15 cellular contexts compared by ENCODE assay signal in genomic region chr5:157674351-157674750, GRCh38. TPM values are rescaled to one million over a fixed set of nuclear protein-coding genes. Genes with fewer than 3 reads are reported as not detected.
A peak's percentile ranks its signal among the peaks of the same experiment; 100 is the strongest.
DNase-seq lines count a peak whose midpoint lies in the region; ATAC-seq, FAIRE-seq and TF ChIP-seq lines count a peak whose summit lies in the region.
"Not testable (repeated sequence)": the region's sequence is repeated elsewhere in the genome, so short reads cannot be mapped to it uniquely, and the experiment has no call there.
"Had no signal": no experiment of that assay in that cellular context is flagged by ENCODE, and none has a peak within 500 bp of the region (broad histone marks: within the 10 kb centered on the region; RNA-seq: fewer than 3 reads in every experiment).

No MANE protein-coding gene starts in this region.

- POLR2A ChIA-PET in endothelial cell of umbilical vein (lab: Charles Lee); HepG2 (lab: Yijun Ruan, JAX): not testable (repeated sequence)

- not testable (repeated sequence) for H2AFZ ChIP-seq in endothelial cell of umbilical vein (ENCODE audit: low read depth, low read length); HepG2 (ENCODE audit: low read length)

- H3K4me1 ChIP-seq in endothelial cell of umbilical vein (ENCODE audit: control insufficient read depth, extremely low read depth, insufficient read depth, low read length): peaks cover 13% of the 10 kb centered on the region
- H3K4me1 ChIP-seq in right atrium auricular region: not testable (repeated sequence)
- peaks cover 15% of the 10 kb centered on the region; the same call in 1 of the 2 replicates for H3K4me1 ChIP-seq in HepG2 (ENCODE audit: insufficient read depth, low read length)

- not testable (repeated sequence) for TF ChIP-seq EP300 in HepG2 (IDR thresholded peaks at IDR 0.05; ENCODE audit: low read depth in 2 of 2, low read length in 2 of 2); HepG2 (CRISPR knock-in tag; IDR thresholded peaks at IDR 0.05; ENCODE audit: borderline replicate concordance)

- H3K36me3 Mint-ChIP-seq in stimulated activated naive B cell treated with anti-CD40 and anti-IgM and Interleukin-4, amounts not matched to agents 10 μg/mL and 1 μg/mL and 100 μg/mL, for 72 hours: not testable (repeated sequence)

- peak overlapping the region; percentile 4 for H3K27ac Mint-ChIP-seq in stimulated activated naive B cell treated with anti-CD40 and anti-IgM and Interleukin-4, amounts not matched to agents 10 μg/mL and 1 μg/mL and 100 μg/mL, for 72 hours

- H3K27me3 ChIP-seq in bronchial epithelial cell (ENCODE audit: control insufficient read depth, insufficient read depth, low read length); endothelial cell of umbilical vein (ENCODE audit: control insufficient read depth in 2 of 2, insufficient read depth in 2 of 2, low read length in 2 of 2); right atrium auricular region; HepG2 (ENCODE audit: control insufficient read depth in 1 of 2, insufficient read depth in 2 of 2, low read length in 2 of 2): not testable (repeated sequence)

- H3K9ac ChIP-seq in endothelial cell of umbilical vein (replicated peaks; ENCODE audit: extremely low read depth, insufficient read depth, low read length); HepG2 (ENCODE audit: insufficient read depth, low read depth, low read length): not testable (repeated sequence)

- not testable (repeated sequence) for H3K4me3 ChIP-seq in bronchial epithelial cell (ENCODE audit: low read depth, low read length); endothelial cell of umbilical vein (replicated peaks in 1 of 3; ENCODE audit: insufficient read depth in 1 of 3, low read depth in 1 of 3, low read length in 3 of 3); right atrium auricular region; HepG2 (replicated peaks in 1 of 3; ENCODE audit: insufficient read depth in 1 of 3, low read depth in 2 of 3, low read length in 3 of 3)

- not testable (repeated sequence) for BruUV-seq in endothelial cell of umbilical vein (replicated peaks; lab: Mats Ljungman, UMichigan); HepG2 (replicated peaks; lab: Mats Ljungman, UMichigan)

- not testable (repeated sequence) for H3K27ac ChIP-seq in endothelial cell of umbilical vein (ENCODE audit: insufficient read depth, low read depth, low read length); right atrium auricular region; HepG2 (ENCODE audit: extremely low read length, insufficient read depth, low read length)

- not testable (repeated sequence) for H3K4me3 Mint-ChIP-seq in stimulated activated naive B cell treated with anti-CD40 and anti-IgM and Interleukin-4, amounts not matched to agents 10 μg/mL and 1 μg/mL and 100 μg/mL, for 72 hours

- peaks cover 23 to 27% of the 10 kb centered on the region in 2 donors for H3K4me1 Mint-ChIP-seq in stimulated activated naive B cell treated with anti-CD40 and anti-IgM and Interleukin-4, amounts not matched to agents 10 μg/mL and 1 μg/mL and 100 μg/mL, for 72 hours

- WGBS in HepG2 (ENCODE audit: low lambda C conversion rate): 32% methylated on average over 4 of the region's 4 CpGs

- intact Hi-C loops in endothelial cell of umbilical vein (cut with micrococcal nuclease): loop anchor here (5.0 kb wide), 1 partner anchor 162 kb away; no protein-coding TSS in a partner anchor
- intact Hi-C loops in HepG2 (cut with micrococcal nuclease; ENCODE audit: unreplicated experiment): not testable (repeated sequence)

- H3K9me1 ChIP-seq in endothelial cell of umbilical vein (replicated peaks; ENCODE audit: control insufficient read depth, extremely low read depth, insufficient read depth, low read length): not testable (repeated sequence)

- H4K20me1 ChIP-seq in endothelial cell of umbilical vein (replicated peaks; ENCODE audit: control insufficient read depth, extremely low read depth, insufficient read depth, low read length); HepG2 (ENCODE audit: insufficient read depth, low read length): not testable (repeated sequence)

- H3K27me3 Mint-ChIP-seq in stimulated activated naive B cell treated with anti-CD40 and anti-IgM and Interleukin-4, amounts not matched to agents 10 μg/mL and 1 μg/mL and 100 μg/mL, for 72 hours: not testable (repeated sequence)

- peak; percentile 36 for FAIRE-seq in bronchial epithelial cell (lab: Jason Lieb, UNC)
- FAIRE-seq in endothelial cell of umbilical vein (lab: Jason Lieb, UNC): peak; percentile 4
- not testable (repeated sequence) for FAIRE-seq in HepG2 (lab: Jason Lieb, UNC)

- H3K79me2 ChIP-seq in endothelial cell of umbilical vein (ENCODE audit: control insufficient read depth, insufficient read depth, low read length); HepG2 (ENCODE audit: insufficient read depth, low read length): not testable (repeated sequence)

- not testable (repeated sequence) for H3K9me3 ChIP-seq in endothelial cell of umbilical vein (replicated peaks; ENCODE audit: control insufficient read depth, insufficient read depth, low read length); right atrium auricular region; HepG2 (ENCODE audit: low read length)

- in situ Hi-C loops in HepG2 (cut with HindIII; ENCODE audit: extremely low pct_ligation_motif_present, low pct_unique_long_range_greater_than_20kb): loop anchor here (5.0 kb wide), 1 partner anchor 68 kb away; the partner anchor contains the start of gene LSM11

- CTCF ChIA-PET in endothelial cell of umbilical vein (lab: Charles Lee): interaction anchor here (0.6 to 0.8 kb wide), 2 partner anchors 10 to 13 kb away, joined by 3 to 4 read pairs; no protein-coding TSS in a partner anchor
- CTCF ChIA-PET in HepG2 (lab: Yijun Ruan, JAX; ENCODE audit: low intra/inter-chr PET ratio, low total read pairs): not testable (repeated sequence)

- dilution Hi-C loops in endothelial cell of umbilical vein (cut with MboI; ENCODE audit: extremely low pct_ligation_motif_present, low sequenced_read_pairs): not testable (repeated sequence)

- not testable (repeated sequence) for H3K4me2 ChIP-seq in endothelial cell of umbilical vein (ENCODE audit: insufficient read depth, low read length); HepG2 (ENCODE audit: low read depth, low read length)

- not testable (repeated sequence) for H3K36me3 ChIP-seq in bronchial epithelial cell (ENCODE audit: control insufficient read depth, insufficient read depth, low read length); endothelial cell of umbilical vein (ENCODE audit: control insufficient read depth in 2 of 2, extremely low read depth in 1 of 2, insufficient read depth in 2 of 2, low read length in 2 of 2); right atrium auricular region; HepG2 (replicated peaks in 1 of 2; ENCODE audit: control insufficient read depth in 1 of 2, insufficient read depth in 2 of 2, low read length in 2 of 2)

- H3K9me3 Mint-ChIP-seq in stimulated activated naive B cell treated with anti-CD40 and anti-IgM and Interleukin-4, amounts not matched to agents 10 μg/mL and 1 μg/mL and 100 μg/mL, for 72 hours: not testable (repeated sequence)

- TF ChIP-seq POLR2A in endothelial cell of umbilical vein (IDR thresholded peaks at IDR 0.05; ENCODE audit: low read depth, low read length); HepG2 (IDR thresholded peaks at IDR 0.05; ENCODE audit: insufficient read depth in 1 of 2, low read depth in 2 of 2, low read length in 2 of 2): not testable (repeated sequence)

- TF ChIP-seq RAD21 in HepG2 (CRISPR knock-in tag; IDR thresholded peaks at IDR 0.05): not testable (repeated sequence)

- not testable (repeated sequence) for TF ChIP-seq CTCF in bronchial epithelial cell (IDR thresholded peaks at IDR 0.05; ENCODE audit: insufficient read depth, low read length, severe bottlenecking); endothelial cell of umbilical vein (IDR thresholded peaks at IDR 0.05; ENCODE audit: extremely low read depth in 1 of 2, insufficient read depth in 1 of 2, low read depth in 1 of 2, low read length in 2 of 2); right atrium auricular region (IDR thresholded peaks at IDR 0.05); HepG2 (CRISPR knock-in tag; IDR thresholded peaks at IDR 0.05)

- ATAC-seq in HepG2; stimulated activated naive B cell treated with anti-CD40 and anti-IgM and Interleukin-4, amounts not matched to agents 10 μg/mL and 1 μg/mL and 100 μg/mL, for 72 hours (replicated peaks): not testable (repeated sequence)

- peak; percentile 24 for DNase-seq in activated CD8-positive, alpha-beta memory T cell treated with anti-CD3 and anti-CD28 coated beads for 24 hours
- not testable (repeated sequence) for DNase-seq in bronchial epithelial cell (ENCODE audit: low read depth); endothelial cell of umbilical vein (ENCODE audit: low read depth, low spot score); HepG2 (ENCODE audit: low spot score); stimulated activated naive B cell treated with anti-CD40 and anti-IgM and Interleukin-4, amounts not matched to agents 10 μg/mL and 1 μg/mL and 100 μg/mL, for 72 hours
- DNase-seq in right atrium auricular region (ENCODE audit: low spot score): peak; percentile 34

RNA-seq across cellular contexts. Expression of gene C5orf52, which starts 3.0 kb away (rescaled TPM):
- not detected in 2 replicates for total RNA-seq in bronchial epithelial cell
- total RNA-seq in endothelial cell of umbilical vein: not detected in 2 replicates
- not detected in 2 replicates for polyA plus RNA-seq in endothelial cell of umbilical vein
- polyA plus RNA-seq in endothelial cell of umbilical vein (2011; cell fraction: cytosol; rRNA removed): not detected in 2 replicates
- polyA plus RNA-seq in endothelial cell of umbilical vein (2011; cell fraction: nucleus; rRNA removed): not detected in 2 replicates
- not detected in 2 replicates for polyA plus RNA-seq in endothelial cell of umbilical vein (2012)
- polyA minus RNA-seq in endothelial cell of umbilical vein: not detected in 2 replicates
- not detected for polyA minus RNA-seq in endothelial cell of umbilical vein (2011; cell fraction: cytosol; rRNA and poly(A)+ RNA removed)
- polyA minus RNA-seq in endothelial cell of umbilical vein (2011; cell fraction: nucleus; rRNA and poly(A)+ RNA removed): not detected in 2 replicates
- not detected for total RNA-seq in right atrium auricular region
- total RNA-seq in HepG2 (2016; rRNA removed; fragmentation: Illumina TruSeq; extraction: Trizol): not detected in 2 replicates
- not detected in 2 replicates for total RNA-seq in HepG2 (2016; cell fraction: cytosol; rRNA removed; fragmentation: Illumina TruSeq; extraction: Trizol; ENCODE audit: low read depth)
- total RNA-seq in HepG2 (2016; cell fraction: insoluble cytoplasmic fraction; rRNA removed; fragmentation: Illumina TruSeq; extraction: Trizol): not detected in 2 replicates
- total RNA-seq in HepG2 (2016; cell fraction: membrane; rRNA removed; fragmentation: Illumina TruSeq; extraction: Trizol): not detected in 2 replicates
- total RNA-seq in HepG2 (2016; cell fraction: nucleus; rRNA removed; fragmentation: Illumina TruSeq; extraction: Trizol): not detected in 2 replicates
- not detected in 2 replicates for polyA plus RNA-seq in HepG2 (2011; rRNA removed)
- polyA plus RNA-seq in HepG2 (2011; cell fraction: cytosol; rRNA removed): not detected in 2 replicates
- polyA plus RNA-seq in HepG2 (2011; cell fraction: nucleus; rRNA removed): not detected in 2 replicates
- polyA plus RNA-seq in HepG2 (2012): not detected in 2 replicates
- polyA plus RNA-seq in HepG2 (2016; cell fraction: cytosol; fragmentation: Illumina TruSeq; extraction: Trizol; ENCODE audit: low read depth): not detected in 2 replicates
- not detected in 2 replicates for polyA plus RNA-seq in HepG2 (2016; cell fraction: insoluble cytoplasmic fraction; fragmentation: Illumina TruSeq; extraction: Trizol; ENCODE audit: low read depth)
- polyA plus RNA-seq in HepG2 (2016; cell fraction: membrane; fragmentation: Illumina TruSeq; extraction: Trizol; ENCODE audit: low read depth): not detected in 2 replicates
- not detected in 2 replicates for polyA plus RNA-seq in HepG2 (2016; cell fraction: nucleus; fragmentation: Illumina TruSeq; extraction: Trizol; ENCODE audit: insufficient read depth, low read depth)
- polyA minus RNA-seq in HepG2 (2011; rRNA and poly(A)+ RNA removed; ENCODE audit: low replicate concordance): not detected in 2 replicates
- not detected in 2 replicates for polyA minus RNA-seq in HepG2 (2011; cell fraction: cytosol; rRNA and poly(A)+ RNA removed)
- not detected in 2 replicates for polyA minus RNA-seq in HepG2 (2011; cell fraction: nucleus; rRNA and poly(A)+ RNA removed)
- total RNA-seq: A673; CD4-positive, alpha-beta memory T cell; CD4-positive, CD25-positive, alpha-beta regulatory T cell; CD8-positive, alpha-beta memory T cell; Daoy; G401; GM12878 had no signal
- polyA plus RNA-seq: AG04450; CD14-positive monocyte; CD4-positive, alpha-beta memory T cell; CD4-positive, CD25-positive, alpha-beta regulatory T cell; CD8-positive, alpha-beta memory T cell; GM12878 had no signal

RNA-seq across cellular contexts. Expression of gene SOX30, which starts 22.1 kb away (rescaled TPM):
- total RNA-seq in bronchial epithelial cell (under 0.01 TPM in 1 of 2 replicates, not detected in the other), endothelial cell of umbilical vein (not detected in 2 replicates), right atrium auricular region (under 1 TPM in 1 of 2 donors, not detected in 1; 0.89 TPM), HepG2 (2016; rRNA removed; fragmentation: Illumina TruSeq; extraction: Trizol) (not detected in 2 replicates)
- polyA plus RNA-seq in endothelial cell of umbilical vein (not detected in 2 replicates), HepG2 (2011; rRNA removed) (0.05 TPM in 1 of 2 replicates, not detected in the other)
- not detected in 2 replicates for polyA plus RNA-seq in endothelial cell of umbilical vein (2011; cell fraction: cytosol; rRNA removed)
- polyA plus RNA-seq in endothelial cell of umbilical vein (2011; cell fraction: nucleus; rRNA removed): not detected in 2 replicates
- 0.05 and 0.08 TPM in 2 replicates for polyA plus RNA-seq in endothelial cell of umbilical vein (2012)
- not detected in 2 replicates for polyA minus RNA-seq in endothelial cell of umbilical vein
- polyA minus RNA-seq in endothelial cell of umbilical vein (2011; cell fraction: cytosol; rRNA and poly(A)+ RNA removed): not detected
- polyA minus RNA-seq in endothelial cell of umbilical vein (2011; cell fraction: nucleus; rRNA and poly(A)+ RNA removed): not detected in 2 replicates
- total RNA-seq in HepG2 (2016; cell fraction: cytosol; rRNA removed; fragmentation: Illumina TruSeq; extraction: Trizol; ENCODE audit: low read depth): not detected in 2 replicates
- total RNA-seq in HepG2 (2016; cell fraction: insoluble cytoplasmic fraction; rRNA removed; fragmentation: Illumina TruSeq; extraction: Trizol): not detected in 2 replicates
- total RNA-seq in HepG2 (2016; cell fraction: membrane; rRNA removed; fragmentation: Illumina TruSeq; extraction: Trizol): not detected in 2 replicates
- total RNA-seq in HepG2 (2016; cell fraction: nucleus; rRNA removed; fragmentation: Illumina TruSeq; extraction: Trizol): not detected in 2 replicates
- not detected in 2 replicates for polyA plus RNA-seq in HepG2 (2011; cell fraction: cytosol; rRNA removed)
- polyA plus RNA-seq in HepG2 (2011; cell fraction: nucleus; rRNA removed): not detected in 2 replicates
- not detected in 2 replicates for polyA plus RNA-seq in HepG2 (2012)
- not detected in 2 replicates for polyA plus RNA-seq in HepG2 (2016; cell fraction: cytosol; fragmentation: Illumina TruSeq; extraction: Trizol; ENCODE audit: low read depth)
- not detected in 2 replicates for polyA plus RNA-seq in HepG2 (2016; cell fraction: insoluble cytoplasmic fraction; fragmentation: Illumina TruSeq; extraction: Trizol; ENCODE audit: low read depth)
- polyA plus RNA-seq in HepG2 (2016; cell fraction: membrane; fragmentation: Illumina TruSeq; extraction: Trizol; ENCODE audit: low read depth): not detected in 2 replicates
- polyA plus RNA-seq in HepG2 (2016; cell fraction: nucleus; fragmentation: Illumina TruSeq; extraction: Trizol; ENCODE audit: insufficient read depth, low read depth): not detected in 2 replicates
- polyA minus RNA-seq in HepG2 (2011; rRNA and poly(A)+ RNA removed; ENCODE audit: low replicate concordance): not detected in 2 replicates
- not detected in 2 replicates for polyA minus RNA-seq in HepG2 (2011; cell fraction: cytosol; rRNA and poly(A)+ RNA removed)
- polyA minus RNA-seq in HepG2 (2011; cell fraction: nucleus; rRNA and poly(A)+ RNA removed): not detected in 2 replicates
- total RNA-seq: A673; CD4-positive, CD25-positive, alpha-beta regulatory T cell; G401 had no signal

RNA-seq across cellular contexts. Expression of gene THG1L, which starts 56.9 kb away (rescaled TPM):
- total RNA-seq in bronchial epithelial cell (31.5 and 38.2 TPM in 2 replicates), endothelial cell of umbilical vein (3.7 and 7.6 TPM in 2 replicates), right atrium auricular region (1 to 10 TPM; 4.5 to 4.8 TPM), HepG2 (2016; rRNA removed; fragmentation: Illumina TruSeq; extraction: Trizol) (16.6 and 21.7 TPM in 2 replicates)
- polyA plus RNA-seq in endothelial cell of umbilical vein (2.9 and 4.4 TPM in 2 replicates), HepG2 (2011; rRNA removed) (13.8 and 17.2 TPM in 2 replicates)
- polyA plus RNA-seq in endothelial cell of umbilical vein (2011; cell fraction: cytosol; rRNA removed): 6.4 and 6.7 TPM in 2 replicates
- polyA plus RNA-seq in endothelial cell of umbilical vein (2011; cell fraction: nucleus; rRNA removed): 4.7 and 5.3 TPM in 2 replicates
- 6.7 and 6.8 TPM in 2 replicates for polyA plus RNA-seq in endothelial cell of umbilical vein (2012)
- 6.0 and 10.9 TPM in 2 replicates for polyA minus RNA-seq in endothelial cell of umbilical vein
- polyA minus RNA-seq in endothelial cell of umbilical vein (2011; cell fraction: cytosol; rRNA and poly(A)+ RNA removed): 15.1 TPM
- 2.3 and 3.0 TPM in 2 replicates for polyA minus RNA-seq in endothelial cell of umbilical vein (2011; cell fraction: nucleus; rRNA and poly(A)+ RNA removed)
- 6.2 and 8.9 TPM in 2 replicates for total RNA-seq in HepG2 (2016; cell fraction: cytosol; rRNA removed; fragmentation: Illumina TruSeq; extraction: Trizol; ENCODE audit: low read depth)
- 16.7 and 23.3 TPM in 2 replicates for total RNA-seq in HepG2 (2016; cell fraction: insoluble cytoplasmic fraction; rRNA removed; fragmentation: Illumina TruSeq; extraction: Trizol)
- total RNA-seq in HepG2 (2016; cell fraction: membrane; rRNA removed; fragmentation: Illumina TruSeq; extraction: Trizol): 17.6 and 19.1 TPM in 2 replicates
- 8.0 and 8.3 TPM in 2 replicates for total RNA-seq in HepG2 (2016; cell fraction: nucleus; rRNA removed; fragmentation: Illumina TruSeq; extraction: Trizol)
- polyA plus RNA-seq in HepG2 (2011; cell fraction: cytosol; rRNA removed): 15.0 and 15.5 TPM in 2 replicates
- polyA plus RNA-seq in HepG2 (2011; cell fraction: nucleus; rRNA removed): 3.8 and 6.5 TPM in 2 replicates
- 17.7 and 18.9 TPM in 2 replicates for polyA plus RNA-seq in HepG2 (2012)
- polyA plus RNA-seq in HepG2 (2016; cell fraction: cytosol; fragmentation: Illumina TruSeq; extraction: Trizol; ENCODE audit: low read depth): 11.6 and 13.8 TPM in 2 replicates
- polyA plus RNA-seq in HepG2 (2016; cell fraction: insoluble cytoplasmic fraction; fragmentation: Illumina TruSeq; extraction: Trizol; ENCODE audit: low read depth): 24.1 and 27.8 TPM in 2 replicates
- polyA plus RNA-seq in HepG2 (2016; cell fraction: membrane; fragmentation: Illumina TruSeq; extraction: Trizol; ENCODE audit: low read depth): 19.7 and 24.1 TPM in 2 replicates
- polyA plus RNA-seq in HepG2 (2016; cell fraction: nucleus; fragmentation: Illumina TruSeq; extraction: Trizol; ENCODE audit: insufficient read depth, low read depth): 15.7 and 15.8 TPM in 2 replicates
- 36.1 and 50.0 TPM in 2 replicates for polyA minus RNA-seq in HepG2 (2011; rRNA and poly(A)+ RNA removed; ENCODE audit: low replicate concordance)
- 12.7 and 15.7 TPM in 2 replicates for polyA minus RNA-seq in HepG2 (2011; cell fraction: cytosol; rRNA and poly(A)+ RNA removed)
- 12.0 and 13.2 TPM in 2 replicates for polyA minus RNA-seq in HepG2 (2011; cell fraction: nucleus; rRNA and poly(A)+ RNA removed)
